In genomic region chrX:2829066-2829430, GRCh38 we compare ENCODE assay signal across 9 cellular contexts. TPM values are rescaled to one million over a fixed set of nuclear protein-coding genes. Genes with fewer than 3 reads are reported as not detected.
A peak's percentile ranks its signal among the peaks of the same experiment; 100 is the strongest.
DNase-seq lines count a peak whose midpoint lies in the region; ATAC-seq and TF ChIP-seq lines count a peak whose summit lies in the region.
"Had no signal": no experiment of that assay in that cellular context is flagged by ENCODE, and none has a peak within 500 bp of the region (broad histone marks: within the 10 kb centered on the region; RNA-seq: fewer than 3 reads in every experiment).

No MANE protein-coding gene starts in this region.

- H3K27me3 Mint-ChIP-seq in WTC11 (ENCODE audit: low read depth) = no peaks in the 10 kb centered on the region

- intact Hi-C loops in sigmoid colon (cut with DNase I) = no loop called here

- peak overlapping the region; percentile 64 for H3K4me3 Mint-ChIP-seq in WTC11
- no peak overlapping the region for H3K4me3 Mint-ChIP-seq in stimulated activated effector memory CD8-positive, alpha-beta T cell treated with anti-CD3 and anti-CD28 coated beads, Interleukin-12 subunit alpha, Interleukin-12 subunit beta, amount 100 ng/mL, for 72 hours

- peak overlapping the region; percentile 48 for H3K9ac ChIP-seq in iPS-18a (ENCODE audit: low read length)

- TF ChIP-seq POLR2A in sigmoid colon (IDR thresholded peaks at IDR 0.05) = no peak

- DNase-seq in D341Med (ENCODE audit: low spot score) (peak; percentile 59), WTC11 (ENCODE audit: low spot score) (peak; percentile 59), sigmoid colon (no peak), AG08395 (ENCODE audit: low spot score) (no peak), dermis blood vessel endothelial cell (no peak)
- no peak for DNase-seq in stimulated activated effector memory CD8-positive, alpha-beta T cell treated with anti-CD3 and anti-CD28 coated beads, Interleukin-12 subunit alpha, Interleukin-12 subunit beta, amount 100 ng/mL, for 72 hours (ENCODE audit: low spot score in 2 of 2)
- DNase-seq: stimulated activated naive CD4-positive, alpha-beta T cell treated with Interleukin-2 at 50 U/mL for 16 hours had no signal

- H3K36me3 ChIP-seq in iPS-18a (ENCODE audit: control insufficient read depth, low read depth, low read length) (peaks cover 9% of the 10 kb centered on the region), sigmoid colon (no peaks in the 10 kb centered on the region)

- peaks cover 23% of the 10 kb centered on the region for H3K36me3 Mint-ChIP-seq in WTC11
- H3K36me3 Mint-ChIP-seq in stimulated activated effector memory CD8-positive, alpha-beta T cell treated with anti-CD3 and anti-CD28 coated beads, Interleukin-12 subunit alpha, Interleukin-12 subunit beta, amount 100 ng/mL, for 72 hours = no peaks in the 10 kb centered on the region

- ATAC-seq in WTC11 = peak; percentile 73
- ATAC-seq in GM21737 (IDR thresholded peaks at IDR 0.05; ENCODE audit: unreplicated experiment) = no peak
- no peak for ATAC-seq in stimulated activated effector memory CD8-positive, alpha-beta T cell treated with anti-CD3 and anti-CD28 coated beads, Interleukin-12 subunit alpha, Interleukin-12 subunit beta, amount 100 ng/mL, for 72 hours

- TF ChIP-seq CTCF in WTC11 (IDR thresholded peaks at IDR 0.05) = no peak
- no peak for TF ChIP-seq CTCF in sigmoid colon (IDR thresholded peaks at IDR 0.05)

- H3K27me3 ChIP-seq in iPS-18a (ENCODE audit: control insufficient read depth, insufficient read depth, low read length) (no peaks in the 10 kb centered on the region), sigmoid colon (peaks cover 0 to 7% (median 4%) of the 10 kb centered on the region in 3 donors)

- H3K27ac ChIP-seq in iPS-18a (ENCODE audit: low read length) (no peak overlapping the region), sigmoid colon (no peak overlapping the region)

- H3K9me3 ChIP-seq in iPS-18a (ENCODE audit: control insufficient read depth, low read depth, low read length) (no peaks in the 10 kb centered on the region), sigmoid colon (no peaks in the 10 kb centered on the region)

- H3K4me1 ChIP-seq in iPS-18a (ENCODE audit: control insufficient read depth, low read depth, low read length) (peaks cover 7% of the 10 kb centered on the region), sigmoid colon (peaks cover 0 to 15% (median 3%) of the 10 kb centered on the region in 4 donors)

- peaks cover 14% of the 10 kb centered on the region for H3K4me1 Mint-ChIP-seq in WTC11
- H3K4me1 Mint-ChIP-seq in stimulated activated effector memory CD8-positive, alpha-beta T cell treated with anti-CD3 and anti-CD28 coated beads, Interleukin-12 subunit alpha, Interleukin-12 subunit beta, amount 100 ng/mL, for 72 hours = no peaks in the 10 kb centered on the region

- POLR2A ChIA-PET in WTC11 (lab: Charles Lee) = no interaction called here

- no peak for TF ChIP-seq EP300 in sigmoid colon (IDR thresholded peaks at IDR 0.05)

- H3K4me3 ChIP-seq in iPS-18a (ENCODE audit: low read length) (peak overlapping the region; percentile 47), sigmoid colon (peak overlapping the region; percentile 12 to 57 (median 47))

- WGBS in sigmoid colon, 2 donors = 2 to 4% methylated on average over 35 of the region's 35 CpGs

- H3K27ac Mint-ChIP-seq in WTC11 = no peak overlapping the region
- H3K27ac Mint-ChIP-seq in stimulated activated effector memory CD8-positive, alpha-beta T cell treated with anti-CD3 and anti-CD28 coated beads, Interleukin-12 subunit alpha, Interleukin-12 subunit beta, amount 100 ng/mL, for 72 hours = no peak overlapping the region

- CTCF ChIA-PET in WTC11 (lab: Charles Lee) = no interaction called here

- H3K9me3 Mint-ChIP-seq in WTC11 = no peaks in the 10 kb centered on the region
- no peaks in the 10 kb centered on the region for H3K9me3 Mint-ChIP-seq in stimulated activated effector memory CD8-positive, alpha-beta T cell treated with anti-CD3 and anti-CD28 coated beads, Interleukin-12 subunit alpha, Interleukin-12 subunit beta, amount 100 ng/mL, for 72 hours

TF ChIP-seq in WTC11, 78 proteins besides CTCF, POLR2A, EP300 and RAD21:
- TF ChIP-seq ZSCAN18 (CRISPR knock-in tag; IDR thresholded peaks at IDR 0.05) = no peak
- TF ChIP-seq ATF3 (CRISPR knock-in tag; conservative IDR thresholded peaks at IDR 0.05) = no peak

RNA-seq across cellular contexts. Expression of gene GYG2, which starts 0.3 kb away (rescaled TPM):
- total RNA-seq in WTC11 (2021) (47.6 to 53.6 TPM (median 52.8 TPM) in 3 replicates), sigmoid colon (1 to 10 TPM; 1.6 to 5.0 (median 3.4) TPM), dermis blood vessel endothelial cell (0.23 and 0.68 TPM in 2 replicates)
- 1 to 10 TPM; 3.2 to 6.0 (median 5.4) TPM for polyA plus RNA-seq in sigmoid colon

Comparison
In these comparisons a context has a peak if more than half of its experiments do, and no peak if none do; other contexts are left out.
1. DNase-seq: peak in D341Med (single experiment) and WTC11 (single experiment); none in sigmoid colon (single experiment), AG08395 (single experiment), dermis blood vessel endothelial cell (single experiment) and stimulated activated effector memory CD8-positive, alpha-beta T cell treated with anti-CD3 and anti-CD28 coated beads, Interleukin-12 subunit alpha, Interleukin-12 subunit beta, amount 100 ng/mL, for 72 hours (0 of 2).